Comparison of ENCODE assay signal across 19 cellular contexts in genomic region chr1:198873696-198874230, GRCh38.
DNase-seq lines count a peak whose midpoint lies in the region; ATAC-seq, FAIRE-seq and TF ChIP-seq lines count a peak whose summit lies in the region.
"Had no signal": no experiment of that assay in that cellular context is flagged by ENCODE, and none has a peak within 500 bp of the region (broad histone marks: within the 10 kb centered on the region; RNA-seq: fewer than 3 reads in every experiment).

No MANE protein-coding gene starts in this region.

- no TSS peak for BruUV-seq in A673 (replicated peaks; lab: Mats Ljungman, UMichigan)

- H3K36me3 ChIP-seq in A673 (ENCODE audit: insufficient read depth, low read length, poor library complexity, severe bottlenecking) (peaks cover 38% of the 10 kb centered on the region), bronchial epithelial cell (ENCODE audit: control insufficient read depth, insufficient read depth, low read length) (peaks cover 1% of the 10 kb centered on the region)

- no peak for ATAC-seq in left lobe of liver
- no peak for ATAC-seq in GM18868 (IDR thresholded peaks at IDR 0.05; ENCODE audit: unreplicated experiment)
- ATAC-seq: PC-3 had no signal

- H3K4me3 ChIP-seq in A673 (ENCODE audit: low read depth, low read length, poor library complexity, severe bottlenecking) (no peak overlapping the region), bronchial epithelial cell (ENCODE audit: low read depth, low read length) (no peak overlapping the region)

- no peak for TF ChIP-seq POLR2A in GM12892 (IDR thresholded peaks at IDR 0.05; ENCODE audit: low read depth, low read length)

- peak overlapping the region; percentile 18 for H3K27ac ChIP-seq in A673 (ENCODE audit: low read depth, low read length, poor library complexity, severe bottlenecking)
- H3K27ac ChIP-seq: 22Rv1, RWPE1 had no signal

- peaks cover 5% of the 10 kb centered on the region for H3K9me3 ChIP-seq in A673 (ENCODE audit: low read depth, low read length, poor library complexity, severe bottlenecking)

- peak; percentile 65 for DNase-seq in DMS 273 (lab: John Stamatoyannopoulos, UW; ENCODE audit: unreplicated experiment)
- DNase-seq in DMS 273 treated with DMSO at 0.1 percent for 48 hours (lab: John Stamatoyannopoulos, UW) = no peak
- DNase-seq in A673 (ENCODE audit: low spot score) = no peak
- DNase-seq in GM12892 (ENCODE audit: insufficient read length) = no peak
- DNase-seq in bronchial epithelial cell (ENCODE audit: low read depth) = no peak
- no peak for DNase-seq in NCI-H2081 treated with DMSO at 0.1 percent for 48 hours (lab: John Stamatoyannopoulos, UW)
- no peak for DNase-seq in left lobe of liver (ENCODE audit: low spot score)
- DNase-seq: COR-L47, DMS79, H9, KG1, NCI-H1048, NCI-H1436, NCI-H774, PC-3, SIG-M5 had no signal

- TF ChIP-seq CTCF in A673 (conservative IDR thresholded peaks at IDR 0.05; ENCODE audit: low read depth, low read length) (no peak), bronchial epithelial cell (IDR thresholded peaks at IDR 0.05; ENCODE audit: insufficient read depth, low read length, severe bottlenecking) (no peak)

- POLR2A ChIA-PET in A673 (lab: Charles Lee; ENCODE audit: low non-redundant PET) = no interaction called here

- intact Hi-C loops in A673 (cut with micrococcal nuclease; ENCODE audit: unreplicated experiment) = no loop called here

- CTCF ChIA-PET in A673 (lab: Charles Lee) = no interaction called here

- H3K4me1 ChIP-seq in A673 (ENCODE audit: insufficient read depth, low read length, poor library complexity, severe bottlenecking) = peaks cover 24% of the 10 kb centered on the region

- H3K27me3 ChIP-seq in A673 (replicated peaks; ENCODE audit: insufficient read depth, low read depth, low read length, poor library complexity) (no peaks in the 10 kb centered on the region), bronchial epithelial cell (ENCODE audit: control insufficient read depth, insufficient read depth, low read length) (no peaks in the 10 kb centered on the region)

- FAIRE-seq in GM12892 (lab: Jason Lieb, UNC) (peak; percentile 24), bronchial epithelial cell (lab: Jason Lieb, UNC) (peak; percentile 18)
